In the genomic region with DNA sequence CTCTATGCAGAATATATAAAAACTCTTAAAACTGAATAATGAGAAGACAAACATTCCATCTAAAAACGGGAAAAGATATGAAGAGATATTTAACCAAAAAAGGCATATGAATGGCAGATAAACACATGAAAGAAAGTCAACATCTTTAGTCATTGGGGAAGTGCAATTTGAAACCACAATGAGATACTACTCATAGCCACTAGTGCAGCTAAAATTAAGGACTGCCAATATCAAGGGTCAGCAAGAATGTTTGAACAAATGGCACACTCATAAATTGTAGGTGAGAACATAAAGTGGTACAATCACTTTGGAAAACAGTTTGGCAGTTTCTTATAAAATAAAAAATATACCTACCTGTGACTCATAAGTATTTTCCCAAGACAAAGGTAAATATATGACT, we compare ENCODE assay signal across 12 cellular contexts.
"Had no signal": no experiment of that assay in that cellular context is flagged by ENCODE, and none has a peak within 500 bp of the region (broad histone marks: within the 10 kb centered on the region; RNA-seq: fewer than 3 reads in every experiment).

No MANE protein-coding gene starts in this region.

- H3K4me3 ChIP-seq: hepatocyte, testis had no signal

- DNase-seq: activated CD4-positive, alpha-beta memory T cell treated with anti-CD3 and anti-CD28 coated beads, Interleukin-2, amount 10 ng/mL, durations not matched to agents 7 days and 5 days; activated CD4-positive, alpha-beta T cell treated with anti-CD3 and anti-CD28 coated beads for 36 hours; activated gamma-delta T cell treated with Interleukin-2 at 50 U/mL for 16 hours; activated naive CD8-positive, alpha-beta T cell treated with anti-CD3 and anti-CD28 coated beads, Interleukin-2, amount 10 ng/mL, durations not matched to agents 7 days and 5 days; activated T-cell treated with anti-CD3 and anti-CD28 coated beads, Interleukin-2, amount 50 U/mL, for 48 hours; anterior cingulate cortex; effector CD4-positive, alpha-beta T cell; nephron progenitor cell; stimulated activated CD4-positive, alpha-beta T cell treated with anti-CD3 and anti-CD28 coated beads, Interleukin-4, amount 100 ng/mL, for 1 hour; testis had no signal

- H3K4me2 ChIP-seq: hepatocyte had no signal

- H2AFZ ChIP-seq: hepatocyte had no signal

- H3K27me3 ChIP-seq: hepatocyte, testis had no signal

- ATAC-seq: activated CD4-positive, alpha-beta T cell treated with anti-CD3 and anti-CD28 coated beads for 36 hours had no signal

- H3K9me3 ChIP-seq: testis had no signal

- H3K27ac ChIP-seq: hepatocyte, testis, VCaP had no signal

- H3K79me2 ChIP-seq: hepatocyte had no signal

- H3K4me1 ChIP-seq: testis had no signal
